1 cellular context compared by ENCODE assay signal in genomic region chr22:38202437-38203089, GRCh38.
A peak's percentile ranks its signal among the peaks of the same experiment; 100 is the strongest.
TF ChIP-seq lines count a peak whose summit lies in the region.

No MANE protein-coding gene starts in this region.

TF ChIP-seq in GM12878, 131 proteins besides CTCF, POLR2A, EP300 and RAD21 (continued from another document):
- TF ChIP-seq TCF7 (IDR thresholded peaks at IDR 0.05; ENCODE audit: borderline replicate concordance) (no peak), RCOR1 (conservative IDR thresholded peaks at IDR 0.05; ENCODE audit: low read depth, low read length) (no peak), E2F8 (IDR thresholded peaks at IDR 0.05; ENCODE audit: low read depth, partially characterized antibody) (no peak), FOXK2 (IDR thresholded peaks at IDR 0.05) (peak; percentile 62), MYB (IDR thresholded peaks at IDR 0.05; ENCODE audit: borderline replicate concordance, low read depth, low read length) (no peak), BRCA1 (IDR thresholded peaks at IDR 0.05; ENCODE audit: low read depth, low read length) (no peak), ZNF24 (IDR thresholded peaks at IDR 0.05) (no peak), RFX5 (IDR thresholded peaks at IDR 0.05; ENCODE audit: low read depth, low read length) (no peak)
- TF ChIP-seq, protein P1, sequence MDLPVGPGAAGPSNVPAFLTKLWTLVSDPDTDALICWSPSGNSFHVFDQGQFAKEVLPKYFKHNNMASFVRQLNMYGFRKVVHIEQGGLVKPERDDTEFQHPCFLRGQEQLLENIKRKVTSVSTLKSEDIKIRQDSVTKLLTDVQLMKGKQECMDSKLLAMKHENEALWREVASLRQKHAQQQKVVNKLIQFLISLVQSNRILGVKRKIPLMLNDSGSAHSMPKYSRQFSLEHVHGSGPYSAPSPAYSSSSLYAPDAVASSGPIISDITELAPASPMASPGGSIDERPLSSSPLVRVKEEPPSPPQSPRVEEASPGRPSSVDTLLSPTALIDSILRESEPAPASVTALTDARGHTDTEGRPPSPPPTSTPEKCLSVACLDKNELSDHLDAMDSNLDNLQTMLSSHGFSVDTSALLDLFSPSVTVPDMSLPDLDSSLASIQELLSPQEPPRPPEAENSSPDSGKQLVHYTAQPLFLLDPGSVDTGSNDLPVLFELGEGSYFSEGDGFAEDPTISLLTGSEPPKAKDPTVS (IDR thresholded peaks at IDR 0.05; ENCODE audit: low read depth, low read length) = no peak
